ENCODE assay signal across 15 cellular contexts in the genomic region with DNA sequence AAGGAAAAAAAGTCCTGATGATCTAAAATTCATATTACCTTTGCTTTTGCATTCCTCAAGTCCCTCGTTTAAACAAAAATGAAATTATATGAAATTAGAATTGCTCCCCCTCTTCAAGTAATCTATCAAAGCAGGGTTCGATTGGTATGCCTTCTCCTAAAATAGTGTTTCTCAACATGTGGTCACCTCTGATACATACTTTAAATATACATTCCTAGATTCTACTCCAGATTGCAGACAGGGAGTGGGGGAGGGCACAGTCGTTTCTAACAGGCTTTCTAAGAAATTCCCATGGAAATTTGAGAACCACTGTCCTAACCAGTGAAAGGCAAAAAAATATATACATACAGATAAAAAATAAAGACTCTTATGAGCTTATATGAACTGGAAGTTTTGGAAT. TPM values are rescaled to one million over a fixed set of nuclear protein-coding genes. Genes with fewer than 3 reads are reported as not detected.
"Had no signal": no experiment of that assay in that cellular context is flagged by ENCODE, and none has a peak within 500 bp of the region (broad histone marks: within the 10 kb centered on the region; RNA-seq: fewer than 3 reads in every experiment).

No MANE protein-coding gene starts in this region.

- H3K27ac Mint-ChIP-seq: activated CD4-positive, alpha-beta T cell treated with anti-CD3 and anti-CD28 coated beads, Interleukin-2, amount 10 ng/mL, durations not matched to agents 7 days and 5 days; activated naive CD8-positive, alpha-beta T cell treated with anti-CD3 and anti-CD28 coated beads for 36 hours; naive B cell; stimulated activated naive CD8-positive, alpha-beta T cell treated with anti-CD3 and anti-CD28 coated beads, Interleukin-15, amount 100 ng/mL, for 72 hours; type B pancreatic cell had no signal

- H3K27me3 ChIP-seq: pancreas had no signal

- H3K4me3 ChIP-seq: lower lobe of right lung, pancreas had no signal

- ATAC-seq: left colon; lower lobe of right lung; pancreas; stimulated activated naive CD8-positive, alpha-beta T cell treated with anti-CD3 and anti-CD28 coated beads, Interleukin-15, amount 100 ng/mL, for 72 hours had no signal

- H3K27ac ChIP-seq: lower lobe of right lung, pancreas had no signal

- H3K9me3 ChIP-seq: lower lobe of right lung, pancreas had no signal

- H3K4me1 Mint-ChIP-seq: activated CD4-positive, alpha-beta T cell treated with anti-CD3 and anti-CD28 coated beads, Interleukin-2, amount 10 ng/mL, durations not matched to agents 7 days and 5 days; activated naive CD8-positive, alpha-beta T cell treated with anti-CD3 and anti-CD28 coated beads for 36 hours; naive B cell; stimulated activated naive CD8-positive, alpha-beta T cell treated with anti-CD3 and anti-CD28 coated beads, Interleukin-15, amount 100 ng/mL, for 72 hours had no signal

- H3K36me3 ChIP-seq: lower lobe of right lung, pancreas had no signal

- H3K27me3 Mint-ChIP-seq: type B pancreatic cell had no signal

- H3K4me1 ChIP-seq: lower lobe of right lung, pancreas had no signal

- H3K36me3 Mint-ChIP-seq: activated naive CD8-positive, alpha-beta T cell treated with anti-CD3 and anti-CD28 coated beads for 36 hours; naive B cell; type B pancreatic cell had no signal

- H3K4me3 Mint-ChIP-seq: activated CD4-positive, alpha-beta T cell treated with anti-CD3 and anti-CD28 coated beads, Interleukin-2, amount 10 ng/mL, durations not matched to agents 7 days and 5 days; activated naive CD8-positive, alpha-beta T cell treated with anti-CD3 and anti-CD28 coated beads for 36 hours; naive B cell; stimulated activated naive CD8-positive, alpha-beta T cell treated with anti-CD3 and anti-CD28 coated beads, Interleukin-15, amount 100 ng/mL, for 72 hours; type B pancreatic cell had no signal

- H3K9me3 Mint-ChIP-seq: activated CD4-positive, alpha-beta T cell treated with anti-CD3 and anti-CD28 coated beads, Interleukin-2, amount 10 ng/mL, durations not matched to agents 7 days and 5 days; activated naive CD8-positive, alpha-beta T cell treated with anti-CD3 and anti-CD28 coated beads for 36 hours; naive B cell; stimulated activated naive CD8-positive, alpha-beta T cell treated with anti-CD3 and anti-CD28 coated beads, Interleukin-15, amount 100 ng/mL, for 72 hours; type B pancreatic cell had no signal

- FAIRE-seq: colon, endometrium, frontal cortex, islet of Langerhans, pancreas had no signal

- DNase-seq: activated CD4-positive, alpha-beta T cell treated with anti-CD3 and anti-CD28 coated beads, Interleukin-2, amount 10 ng/mL, durations not matched to agents 7 days and 5 days; activated CD4-positive, CD25-positive, alpha-beta regulatory T cell; activated gamma-delta T cell treated with Interleukin-2 at 50 U/mL for 16 hours; activated naive CD8-positive, alpha-beta T cell treated with anti-CD3 and anti-CD28 coated beads for 36 hours; left colon; lower lobe of right lung; naive B cell; pancreas; stimulated activated CD4-positive, alpha-beta T cell treated with anti-CD3 and anti-CD28 coated beads, Interleukin-1b, Interleukin-23, amount 100 ng/mL, for 48 hours; stimulated activated naive CD8-positive, alpha-beta T cell treated with anti-CD3 and anti-CD28 coated beads, Interleukin-15, amount 100 ng/mL, for 72 hours had no signal

RNA-seq across cellular contexts. Expression of gene IRAG1, which starts 22.6 kb away (rescaled TPM):
- total RNA-seq: activated CD4-positive, alpha-beta T cell treated with anti-CD3 and anti-CD28 coated beads, Interleukin-2, amount 10 ng/mL, durations not matched to agents 7 days and 5 days; activated naive CD8-positive, alpha-beta T cell treated with anti-CD3 and anti-CD28 coated beads for 36 hours had no signal
